In genomic region chr2:189249901-189250300, GRCh38 we compare ENCODE assay signal across 23 cellular contexts.
"Had no signal": no experiment of that assay in that cellular context is flagged by ENCODE, and none has a peak within 500 bp of the region (broad histone marks: within the 10 kb centered on the region; RNA-seq: fewer than 3 reads in every experiment).

No MANE protein-coding gene starts in this region.

- H3K27me3 ChIP-seq: esophagus squamous epithelium, neural progenitor cell, sigmoid colon, upper lobe of left lung had no signal

- H3K4me3 Mint-ChIP-seq: activated CD4-positive, alpha-beta T cell treated with anti-CD3 and anti-CD28 coated beads, Interleukin-2, amount 10 ng/mL, durations not matched to agents 7 days and 5 days; activated CD8-positive, alpha-beta T cell treated with anti-CD3 and anti-CD28 coated beads, Interleukin-2, amount 10 ng/mL, durations not matched to agents 7 days and 5 days; activated naive CD4-positive, alpha-beta T cell treated with anti-CD3 and anti-CD28 coated beads, Interleukin-2, amount 50 U/mL, for 24 hours; activated T-helper 1 cell treated with anti-CD3 and anti-CD28 coated beads, Interleukin-12 subunit alpha, Interleukin-12 subunit beta, Interleukin-2, Interleukin-4 antibody, amounts not matched to agents 30 ng/mL and 10 ng/mL and 1 ng/mL, durations not matched to agents 14 hours and 24 hours and 36 hours; brain; effector memory CD8-positive, alpha-beta T cell; immature natural killer cell; naive thymus-derived CD8-positive, alpha-beta T cell; neural progenitor cell; T-cell; T-helper 2 cell treated with Interferon-gamma antibody and Interleukin-4, amounts not matched to agents 5 μg/mL and 100 μg/mL, for 36 hours had no signal

- H3K4me2 ChIP-seq: neural progenitor cell had no signal

- H3K9ac ChIP-seq: neural progenitor cell had no signal

- H3K27me3 Mint-ChIP-seq: activated CD4-positive, alpha-beta T cell treated with anti-CD3 and anti-CD28 coated beads, Interleukin-2, amount 10 ng/mL, durations not matched to agents 7 days and 5 days; activated naive CD4-positive, alpha-beta T cell treated with anti-CD3 and anti-CD28 coated beads, Interleukin-2, amount 50 U/mL, for 24 hours; brain; effector memory CD8-positive, alpha-beta T cell; progenitor cell of endocrine pancreas; T-cell had no signal

- H3K9me3 Mint-ChIP-seq: activated CD4-positive, alpha-beta T cell treated with anti-CD3 and anti-CD28 coated beads, Interleukin-2, amount 10 ng/mL, durations not matched to agents 7 days and 5 days; brain; effector memory CD8-positive, alpha-beta T cell; T-cell had no signal

- H3K4me1 ChIP-seq: neural progenitor cell had no signal

- H3K4me1 Mint-ChIP-seq: activated CD4-positive, alpha-beta T cell treated with anti-CD3 and anti-CD28 coated beads, Interleukin-2, amount 10 ng/mL, durations not matched to agents 7 days and 5 days; immature natural killer cell; naive thymus-derived CD8-positive, alpha-beta T cell; neural progenitor cell; T-cell had no signal

- ATAC-seq: activated CD8-positive, alpha-beta T cell treated with anti-CD3 and anti-CD28 coated beads, Interleukin-2, amount 10 ng/mL, durations not matched to agents 7 days and 5 days; effector memory CD8-positive, alpha-beta T cell; naive thymus-derived CD8-positive, alpha-beta T cell; T-cell had no signal

- H3K27ac ChIP-seq: esophagus squamous epithelium, neural progenitor cell, sigmoid colon, upper lobe of left lung, WERI-Rb-1 had no signal

- H3K36me3 ChIP-seq: esophagus squamous epithelium, neural progenitor cell, sigmoid colon, upper lobe of left lung, WERI-Rb-1 had no signal

- H3K9me3 ChIP-seq: esophagus squamous epithelium, sigmoid colon, upper lobe of left lung had no signal

- DNase-seq: activated CD4-positive, alpha-beta T cell treated with anti-CD3 and anti-CD28 coated beads, Interleukin-2, amount 10 ng/mL, durations not matched to agents 7 days and 5 days; activated CD4-positive, CD25-positive, alpha-beta regulatory T cell treated with anti-CD3 and anti-CD28 coated beads, Interleukin-2, amount 50 U/mL, for 72 hours; activated CD8-positive, alpha-beta T cell treated with anti-CD3 and anti-CD28 coated beads, Interleukin-2, amount 10 ng/mL, durations not matched to agents 7 days and 5 days; activated gamma-delta T cell treated with Interleukin-2 at 50 U/mL for 16 hours; aorta; caudate nucleus; effector memory CD8-positive, alpha-beta T cell; esophagus squamous epithelium; immature natural killer cell; naive thymus-derived CD8-positive, alpha-beta T cell; retina; sigmoid colon; stimulated activated CD4-positive, alpha-beta T cell treated with anti-CD3 and anti-CD28 coated beads, Interleukin-4, amount 100 ng/mL, for 1 hour; stimulated activated naive CD4-positive, alpha-beta T cell; T-cell; upper lobe of left lung; WERI-Rb-1 had no signal

- H3K27ac Mint-ChIP-seq: activated CD4-positive, alpha-beta T cell treated with anti-CD3 and anti-CD28 coated beads, Interleukin-2, amount 10 ng/mL, durations not matched to agents 7 days and 5 days; activated CD8-positive, alpha-beta T cell treated with anti-CD3 and anti-CD28 coated beads, Interleukin-2, amount 10 ng/mL, durations not matched to agents 7 days and 5 days; activated naive CD4-positive, alpha-beta T cell treated with anti-CD3 and anti-CD28 coated beads, Interleukin-2, amount 50 U/mL, for 24 hours; activated T-helper 1 cell treated with anti-CD3 and anti-CD28 coated beads, Interleukin-12 subunit alpha, Interleukin-12 subunit beta, Interleukin-2, Interleukin-4 antibody, amounts not matched to agents 30 ng/mL and 10 ng/mL and 1 ng/mL, durations not matched to agents 14 hours and 24 hours and 36 hours; brain; effector memory CD8-positive, alpha-beta T cell; immature natural killer cell; naive thymus-derived CD8-positive, alpha-beta T cell; neural progenitor cell; progenitor cell of endocrine pancreas; T-cell; T-helper 2 cell treated with Interferon-gamma antibody and Interleukin-4, amounts not matched to agents 5 μg/mL and 100 μg/mL, for 36 hours had no signal

- H3K36me3 Mint-ChIP-seq: activated naive CD4-positive, alpha-beta T cell treated with anti-CD3 and anti-CD28 coated beads, Interleukin-2, amount 50 U/mL, for 24 hours; brain; immature natural killer cell; neural progenitor cell; T-cell had no signal

- H3K4me3 ChIP-seq: esophagus squamous epithelium, neural progenitor cell, sigmoid colon, upper lobe of left lung had no signal
